In genomic region chr9:119284118-119284517, GRCh38 we compare ENCODE assay signal across 10 cellular contexts.
DNase-seq lines count a peak whose midpoint lies in the region; TF ChIP-seq lines count a peak whose summit lies in the region.
"Had no signal": no experiment of that assay in that cellular context is flagged by ENCODE, and none has a peak within 500 bp of the region (broad histone marks: within the 10 kb centered on the region; RNA-seq: fewer than 3 reads in every experiment).

No MANE protein-coding gene starts in this region.

- no peak overlapping the region for H3K4me2 ChIP-seq in PC-9

- CTCF ChIA-PET in PC-9 (lab: Charles Lee) = no interaction called here

- TF ChIP-seq CTCF in nephron progenitor cell (IDR thresholded peaks at IDR 0.05) (peak; percentile 39), suprapubic skin (IDR thresholded peaks at IDR 0.05) (no peak), coronary artery (IDR thresholded peaks at IDR 0.05) (no peak), PC-9 (conservative IDR thresholded peaks at IDR 0.05) (no peak)

- H3K27me3 Mint-ChIP-seq in nephron progenitor cell (ENCODE audit: low read depth, poor library complexity) = peaks cover 8% of the 10 kb centered on the region

- H3K4me1 Mint-ChIP-seq in nephron progenitor cell = peaks cover 53% of the 10 kb centered on the region
- H3K4me1 Mint-ChIP-seq: T-helper 17 cell had no signal

- no peak for TF ChIP-seq POLR2A in suprapubic skin (IDR thresholded peaks at IDR 0.05)

- H3K4me3 ChIP-seq in suprapubic skin = no peak overlapping the region
- no peak overlapping the region for H3K4me3 ChIP-seq in coronary artery
- H3K4me3 ChIP-seq in PC-9 = no peak overlapping the region

- H3K36me3 ChIP-seq in suprapubic skin = no peaks in the 10 kb centered on the region
- no peaks in the 10 kb centered on the region for H3K36me3 ChIP-seq in PC-9 (ENCODE audit: low read depth)

- no peaks in the 10 kb centered on the region for H3F3A ChIP-seq in PC-9 (ENCODE audit: insufficient read depth, low read depth)

- no peaks in the 10 kb centered on the region for H3K9me2 ChIP-seq in PC-9 (ENCODE audit: insufficient read depth)

- H3K27ac ChIP-seq in cingulate gyrus (ENCODE audit: low read depth, low read length) (peak overlapping the region; percentile 67), suprapubic skin (no peak overlapping the region), coronary artery (no peak overlapping the region), PC-9 (no peak overlapping the region)

- H3K9me3 ChIP-seq in suprapubic skin (no peaks in the 10 kb centered on the region), PC-9 (ENCODE audit: insufficient read depth, low read depth) (no peaks in the 10 kb centered on the region)

- POLR2A ChIA-PET in PC-9 (lab: Charles Lee; ENCODE audit: unreplicated experiment) = no interaction called here

- H3K27ac Mint-ChIP-seq in nephron progenitor cell = no peak overlapping the region
- H3K27ac Mint-ChIP-seq: T-helper 17 cell had no signal

- H3K36me3 Mint-ChIP-seq in nephron progenitor cell (ENCODE audit: low read depth) = no peaks in the 10 kb centered on the region

- no peak overlapping the region for H2AFZ ChIP-seq in PC-9

- BruUV-seq in PC-9 (replicated peaks; lab: Mats Ljungman, UMichigan) = no TSS peak

- no peaks in the 10 kb centered on the region for H4K20me1 ChIP-seq in PC-9 (ENCODE audit: insufficient read depth)

- 70% methylated on average over 4 of the region's 4 CpGs for WGBS in suprapubic skin

- H3K4me3 Mint-ChIP-seq in nephron progenitor cell = peak overlapping the region; percentile 25
- H3K4me3 Mint-ChIP-seq: T-helper 17 cell had no signal

- H3K27me3 ChIP-seq in suprapubic skin = no peaks in the 10 kb centered on the region
- H3K27me3 ChIP-seq in PC-9 (ENCODE audit: insufficient read depth, low read depth) = no peaks in the 10 kb centered on the region

- intact Hi-C loops in PC-9 (cut with micrococcal nuclease; ENCODE audit: unreplicated experiment) = no loop called here

- no peaks in the 10 kb centered on the region for H3K79me2 ChIP-seq in PC-9 (ENCODE audit: low read depth)

- H3K4me1 ChIP-seq in suprapubic skin = no peaks in the 10 kb centered on the region
- H3K4me1 ChIP-seq in PC-9 (replicated peaks; ENCODE audit: insufficient read depth) = no peaks in the 10 kb centered on the region

- peak; percentile 46 for DNase-seq in ELF-1 (ENCODE audit: low read depth, low spot score)
- DNase-seq in NCI-H1092 (lab: John Stamatoyannopoulos, UW) = peak; percentile 13
- DNase-seq in nephron progenitor cell = peak; percentile 25
- no peak for DNase-seq in suprapubic skin (ENCODE audit: low spot score in 2 of 2)
- DNase-seq in coronary artery (ENCODE audit: low spot score) = no peak
- DNase-seq in PC-9 = no peak
- no peak for DNase-seq in NCI-H2107 treated with DMSO at 0.1 percent for 48 hours (lab: John Stamatoyannopoulos, UW; ENCODE audit: unreplicated experiment)
- DNase-seq: NCI-H1048, T-helper 17 cell had no signal

- H3K9me3 Mint-ChIP-seq in nephron progenitor cell = no peaks in the 10 kb centered on the region

- no peak for TF ChIP-seq EP300 in suprapubic skin (IDR thresholded peaks at IDR 0.05)

Comparison
In these comparisons a context has a peak if more than half of its experiments do, and no peak if none do; other contexts are left out.
1. DNase-seq: peak in ELF-1 (single experiment), NCI-H1092 (single experiment) and nephron progenitor cell (single experiment); none in suprapubic skin (0 of 2), coronary artery (single experiment), PC-9 (0 of 2) and NCI-H2107 treated with DMSO at 0.1 percent for 48 hours (single experiment).